ENCODE assay signal across 1 cellular context in genomic region chr13:81726037-81726726, GRCh38.
TF ChIP-seq lines count a peak whose summit lies in the region.

No MANE protein-coding gene starts in this region.

TF ChIP-seq in H1, 55 proteins besides CTCF, POLR2A, EP300 and RAD21 (continued from another document):
- no peak for TF ChIP-seq KDM5A (IDR thresholded peaks at IDR 0.05; ENCODE audit: low read length)
- TF ChIP-seq NANOG (IDR thresholded peaks at IDR 0.05; ENCODE audit: insufficient read depth, low read depth, low read length, poor library complexity, severe bottlenecking) = no peak
- TF ChIP-seq CBX5 (IDR thresholded peaks at IDR 0.05; ENCODE audit: low read depth, low read length) = no peak
- TF ChIP-seq TAF1 (IDR thresholded peaks at IDR 0.05; ENCODE audit: low read depth, low read length) = no peak
- no peak for TF ChIP-seq RFX5 (IDR thresholded peaks at IDR 0.05; ENCODE audit: borderline replicate concordance, low read depth, low read length)
